ENCODE assay signal across 27 cellular contexts in genomic region chr1:9395031-9395430, GRCh38.
"Had no signal": no experiment of that assay in that cellular context is flagged by ENCODE, and none has a peak within 500 bp of the region (broad histone marks: within the 10 kb centered on the region; RNA-seq: fewer than 3 reads in every experiment).

No MANE protein-coding gene starts in this region.

- H3K27ac Mint-ChIP-seq: activated CD4-positive, alpha-beta memory T cell treated with anti-CD3 and anti-CD28 coated beads for 36 hours; activated CD4-positive, alpha-beta T cell treated with anti-CD3 and anti-CD28 coated beads for 36 hours; activated CD4-positive, alpha-beta T cell treated with anti-CD3 and anti-CD28 coated beads, Interleukin-2, amount 10 ng/mL, durations not matched to agents 24 days and 14 days; activated CD8-positive, alpha-beta memory T cell treated with anti-CD3 and anti-CD28 coated beads, Interleukin-2, amount 10 ng/mL, durations not matched to agents 7 days and 5 days; activated CD8-positive, alpha-beta T cell treated with anti-CD3 and anti-CD28 coated beads, Interleukin-2, amount 10 ng/mL, durations not matched to agents 7 days and 5 days; activated naive CD8-positive, alpha-beta T cell; effector memory CD8-positive, alpha-beta T cell had no signal

- H3K36me3 Mint-ChIP-seq: activated CD4-positive, alpha-beta memory T cell treated with anti-CD3 and anti-CD28 coated beads for 36 hours; activated CD8-positive, alpha-beta memory T cell treated with anti-CD3 and anti-CD28 coated beads, Interleukin-2, amount 10 ng/mL, durations not matched to agents 7 days and 5 days; activated naive CD8-positive, alpha-beta T cell had no signal

- H3K27ac ChIP-seq: brain microvascular endothelial cell, epithelial cell of prostate, esophagus squamous epithelium, gastroesophageal sphincter had no signal

- H3K4me3 ChIP-seq: esophagus squamous epithelium, gastroesophageal sphincter had no signal

- DNase-seq: activated CD4-positive, alpha-beta memory T cell treated with anti-CD3 and anti-CD28 coated beads for 36 hours; activated CD4-positive, alpha-beta T cell treated with anti-CD3 and anti-CD28 coated beads for 36 hours; activated CD4-positive, alpha-beta T cell treated with anti-CD3 and anti-CD28 coated beads, Interleukin-2, amount 10 ng/mL, durations not matched to agents 24 days and 14 days; activated CD4-positive, CD25-positive, alpha-beta regulatory T cell; activated CD4-positive, CD25-positive, alpha-beta regulatory T cell treated with anti-CD3 and anti-CD28 coated beads, Interleukin-2, amount 50 U/mL, for 72 hours; activated CD8-positive, alpha-beta memory T cell treated with anti-CD3 and anti-CD28 coated beads, Interleukin-2, amount 10 ng/mL, durations not matched to agents 7 days and 5 days; activated CD8-positive, alpha-beta memory T cell treated with anti-CD3 and anti-CD28 coated beads, Interleukin-2, amount 50 U/mL, for 4 hours; activated CD8-positive, alpha-beta T cell treated with anti-CD3 and anti-CD28 coated beads, Interleukin-2, amount 10 ng/mL, durations not matched to agents 7 days and 5 days; activated gamma-delta T cell; activated naive CD4-positive, alpha-beta T cell; activated naive CD4-positive, alpha-beta T cell treated with anti-CD3 and anti-CD28 coated beads, Interleukin-2, amount 50 U/mL, for 16 hours; activated T-cell treated with anti-CD3 and anti-CD28 coated beads, Interleukin-2, amount 50 U/mL, for 1 hour; activated T-cell treated with anti-CD3 and anti-CD28 coated beads, Interleukin-2, amount 50 U/mL, for 48 hours; amniotic stem cell; anterior cingulate cortex; brain microvascular endothelial cell; cortex of kidney; dermis blood vessel endothelial cell; effector CD4-positive, alpha-beta T cell; effector memory CD8-positive, alpha-beta T cell; esophagus squamous epithelium; foreskin melanocyte; T-helper 2 cell had no signal

- H3K9me3 ChIP-seq: esophagus squamous epithelium had no signal

- H3K27me3 Mint-ChIP-seq: activated CD4-positive, alpha-beta memory T cell treated with anti-CD3 and anti-CD28 coated beads for 36 hours; activated CD4-positive, alpha-beta T cell treated with anti-CD3 and anti-CD28 coated beads for 36 hours; activated naive CD8-positive, alpha-beta T cell had no signal

- H3K27me3 ChIP-seq: brain microvascular endothelial cell, gastroesophageal sphincter had no signal

- H3K4me3 Mint-ChIP-seq: activated CD4-positive, alpha-beta memory T cell treated with anti-CD3 and anti-CD28 coated beads for 36 hours; activated CD4-positive, alpha-beta T cell treated with anti-CD3 and anti-CD28 coated beads for 36 hours; activated CD4-positive, alpha-beta T cell treated with anti-CD3 and anti-CD28 coated beads, Interleukin-2, amount 10 ng/mL, durations not matched to agents 24 days and 14 days; activated CD8-positive, alpha-beta memory T cell treated with anti-CD3 and anti-CD28 coated beads, Interleukin-2, amount 10 ng/mL, durations not matched to agents 7 days and 5 days; activated CD8-positive, alpha-beta T cell treated with anti-CD3 and anti-CD28 coated beads, Interleukin-2, amount 10 ng/mL, durations not matched to agents 7 days and 5 days; activated naive CD8-positive, alpha-beta T cell; central memory CD8-positive, alpha-beta T cell; effector memory CD8-positive, alpha-beta T cell had no signal

- H3K36me3 ChIP-seq: brain microvascular endothelial cell, esophagus squamous epithelium, gastroesophageal sphincter had no signal

- H3K9me3 Mint-ChIP-seq: activated CD4-positive, alpha-beta T cell treated with anti-CD3 and anti-CD28 coated beads, Interleukin-2, amount 10 ng/mL, durations not matched to agents 24 days and 14 days; central memory CD8-positive, alpha-beta T cell had no signal

- H3K4me1 Mint-ChIP-seq: central memory CD8-positive, alpha-beta T cell had no signal
